ENCODE assay signal across 22 cellular contexts in genomic region chr4:127470290-127470809, GRCh38.
A peak's percentile ranks its signal among the peaks of the same experiment; 100 is the strongest.
DNase-seq lines count a peak whose midpoint lies in the region; ATAC-seq, FAIRE-seq and TF ChIP-seq lines count a peak whose summit lies in the region.
"Had no signal": no experiment of that assay in that cellular context is flagged by ENCODE, and none has a peak within 500 bp of the region (broad histone marks: within the 10 kb centered on the region; RNA-seq: fewer than 3 reads in every experiment).

No MANE protein-coding gene starts in this region.

- H3K27ac ChIP-seq in GM23338 (ENCODE audit: low read depth) (no peak overlapping the region), H1 (ENCODE audit: low read depth, low read length) (no peak overlapping the region), colonic mucosa (no peak overlapping the region), small intestine (ENCODE audit: low read depth in 1 of 2, low read length in 1 of 2) (no peak overlapping the region)
- H3K27ac ChIP-seq: RWPE1 had no signal

- no peak overlapping the region for H2BK20ac ChIP-seq in H1 (ENCODE audit: low read length)

- H3K27ac Mint-ChIP-seq in GM23338: no peak overlapping the region
- H3K27ac Mint-ChIP-seq: B cell; CD14-positive monocyte; CD8-positive, alpha-beta memory T cell had no signal

- no peak overlapping the region for H2BK5ac ChIP-seq in H1 (ENCODE audit: low read depth, low read length)

- no peak for TF ChIP-seq EP300 in H1 (IDR thresholded peaks at IDR 0.05; ENCODE audit: borderline replicate concordance in 1 of 2, low read depth in 2 of 2, low read length in 2 of 2)

- no peaks in the 10 kb centered on the region for H3K4me1 ChIP-seq in GM23338 (ENCODE audit: insufficient read depth)
- no peaks in the 10 kb centered on the region for H3K4me1 ChIP-seq in H1 (replicated peaks in 1 of 4; ENCODE audit: control insufficient read depth in 3 of 4, insufficient read depth in 4 of 4, low read length in 3 of 4)
- no peaks in the 10 kb centered on the region for H3K4me1 ChIP-seq in colonic mucosa
- no peaks in the 10 kb centered on the region for H3K4me1 ChIP-seq in small intestine (ENCODE audit: control insufficient read depth in 2 of 2, insufficient read depth in 1 of 2, low read depth in 1 of 2, low read length in 1 of 2)

- H3K79me1 ChIP-seq in H1 (ENCODE audit: low read depth, low read length): no peaks in the 10 kb centered on the region

- no peak overlapping the region for H2AK5ac ChIP-seq in H1 (ENCODE audit: low read depth, low read length)

- H3K4me3 ChIP-seq in GM23338: no peak overlapping the region
- H3K4me3 ChIP-seq in H1 (ENCODE audit: extremely low read depth in 1 of 4, insufficient read depth in 2 of 4, low read depth in 3 of 4, low read length in 4 of 4): no peak overlapping the region
- H3K4me3 ChIP-seq in colonic mucosa: no peak overlapping the region
- no peak overlapping the region for H3K4me3 ChIP-seq in small intestine (ENCODE audit: low read depth in 1 of 2, low read length in 2 of 2)
- H3K4me3 ChIP-seq: MG63 had no signal

- POLR2A ChIA-PET in H1 (lab: Charles Lee; ENCODE audit: partially characterized antibody): no interaction called here

- DNase-seq in D341Med (ENCODE audit: low spot score) (peak; percentile 15), GM23338 (ENCODE audit: low spot score) (no peak), H1 (ENCODE audit: low read depth in 1 of 2, low spot score in 2 of 2) (no peak), posterior vena cava (ENCODE audit: low spot score) (peak; percentile 80), colonic mucosa (no peak), small intestine (no peak)
- DNase-seq: DMS79 treated with DMSO at 0.1 percent for 48 hours, H7, KG1, MG63, NCI-H2029 treated with DMSO at 0.1 percent for 48 hours, NCI-H2227 treated with DMSO at 0.1 percent for 48 hours, NCI-H510A, NCI-H69, SK-N-SH, SW 1271 had no signal

- H3K36me3 ChIP-seq in GM23338 (ENCODE audit: insufficient read depth): no peaks in the 10 kb centered on the region
- no peaks in the 10 kb centered on the region for H3K36me3 ChIP-seq in H1 (ENCODE audit: control insufficient read depth in 2 of 4, insufficient read depth in 4 of 4, low read length in 3 of 4)
- no peaks in the 10 kb centered on the region for H3K36me3 ChIP-seq in colonic mucosa
- H3K36me3 ChIP-seq in small intestine (ENCODE audit: control insufficient read depth in 2 of 2, insufficient read depth in 2 of 2, low read length in 2 of 2): no peaks in the 10 kb centered on the region
- H3K36me3 ChIP-seq: MG63 had no signal

- H3K4me2 ChIP-seq in GM23338: no peak overlapping the region
- no peak overlapping the region for H3K4me2 ChIP-seq in H1 (ENCODE audit: insufficient read depth in 1 of 2, low read depth in 2 of 2, low read length in 2 of 2)
- H3K4me2 ChIP-seq: SK-N-SH had no signal

- H3K9me3 Mint-ChIP-seq in GM23338: peaks cover 32% of the 10 kb centered on the region

- WGBS in H1 (ENCODE audit: extremely low coverage in 1 of 2, insufficient coverage in 1 of 2, insufficient read length in 1 of 2, insufficient replicate concordance in 2 of 2, low coverage in 1 of 2, low lambda C conversion rate in 2 of 2, missing lambda C conversion rate in 1 of 2), 2 experiments: 91% methylated on average over 24 of the region's 24 CpGs; no CpG with 5 or more reads in 1 of the 2 experiments
- WGBS in small intestine, 3 donors: 86 to 95% (median 93%) methylated on average over 24 of the region's 24 CpGs

- H4K91ac ChIP-seq in H1 (replicated peaks; ENCODE audit: insufficient read length, low read length): no peak overlapping the region

- H3K9ac ChIP-seq in H1 (replicated peaks in 1 of 4; ENCODE audit: extremely low read depth in 1 of 4, low read depth in 3 of 4, low read length in 3 of 4): no peak overlapping the region
- H3K9ac ChIP-seq in colonic mucosa (ENCODE audit: low read depth in 2 of 2, low read length in 2 of 2): no peak overlapping the region
- H3K9ac ChIP-seq: SK-N-SH had no signal

- H3K4ac ChIP-seq in H1 (replicated peaks; ENCODE audit: insufficient read length, low read depth, low read length): no peak overlapping the region

- peaks cover 20% of the 10 kb centered on the region for H3K36me3 Mint-ChIP-seq in GM23338 (ENCODE audit: low read depth)
- H3K36me3 Mint-ChIP-seq: CD14-positive monocyte; CD8-positive, alpha-beta memory T cell had no signal

- TF ChIP-seq POLR2A in H1 (IDR thresholded peaks at IDR 0.05; ENCODE audit: control extremely low read depth in 1 of 2, low read depth in 2 of 2, low read length in 2 of 2): no peak

- FAIRE-seq in H1 (lab: Jason Lieb, UNC) (no peak), small intestine (lab: Jason Lieb, UNC) (no peak)

- H3K23ac ChIP-seq in H1 (ENCODE audit: insufficient read length): no peak overlapping the region

- H3K27me3 Mint-ChIP-seq in GM23338 (ENCODE audit: insufficient read depth, low read depth, poor library complexity): no peaks in the 10 kb centered on the region
- H3K27me3 Mint-ChIP-seq: CD8-positive, alpha-beta memory T cell had no signal

- H2BK120ac ChIP-seq in H1 (replicated peaks; ENCODE audit: low read depth, low read length): no peak overlapping the region

- H4K20me1 ChIP-seq in GM23338 (replicated peaks; ENCODE audit: insufficient read depth) (no peaks in the 10 kb centered on the region), H1 (replicated peaks in 1 of 2; ENCODE audit: control insufficient read depth in 1 of 2, insufficient read depth in 2 of 2, low read length in 2 of 2) (no peaks in the 10 kb centered on the region)

- no peak overlapping the region for H3K56ac ChIP-seq in H1 (replicated peaks; ENCODE audit: insufficient read length, low read depth, low read length)

- no peak for ATAC-seq in GM23338
- no peak for ATAC-seq in HG03196 (IDR thresholded peaks at IDR 0.05; ENCODE audit: unreplicated experiment)
- ATAC-seq: Panc1 had no signal

- no peak overlapping the region for H2BK12ac ChIP-seq in H1 (ENCODE audit: low read depth, low read length)

- CTCF ChIA-PET in H1 (lab: Charles Lee; ENCODE audit: partially characterized antibody): no interaction called here

- H3K9me3 ChIP-seq in H1 (ENCODE audit: insufficient read depth in 2 of 2, low read depth in 1 of 2, low read length in 1 of 2) (peaks cover 3 to 14% of the 10 kb centered on the region in 2 experiments; a peak in 2 of 4 replicates), colonic mucosa (no peaks in the 10 kb centered on the region), small intestine (ENCODE audit: control insufficient read depth, low read depth) (no peaks in the 10 kb centered on the region)
- H3K9me3 ChIP-seq: MG63, SK-N-SH had no signal

- no peaks in the 10 kb centered on the region for H3K4me1 Mint-ChIP-seq in GM23338
- H3K4me1 Mint-ChIP-seq: B cell; CD14-positive monocyte; CD8-positive, alpha-beta memory T cell had no signal

- no peaks in the 10 kb centered on the region for H3K9me2 ChIP-seq in GM23338 (ENCODE audit: insufficient read depth)
- H3K9me2 ChIP-seq: SK-N-SH had no signal

- no peak overlapping the region for H4K5ac ChIP-seq in H1 (ENCODE audit: insufficient read length, low read depth, low read length)

- TF ChIP-seq RAD21 in H1 (IDR thresholded peaks at IDR 0.05 in 1 of 2, conservative IDR thresholded peaks at IDR 0.05 in 1 of 2; ENCODE audit: low read depth in 2 of 2, low read length in 2 of 2): no peak

- H2AFZ ChIP-seq in GM23338 (peak overlapping the region; percentile 43; the same call in 1 of the 2 replicates), H1 (ENCODE audit: low read length) (peak overlapping the region; percentile 70; the same call in 1 of the 2 replicates)

- intact Hi-C loops in posterior vena cava (cut with DNase I) (no loop called here), colonic mucosa (cut with DNase I) (no loop called here)

- H3K4me3 Mint-ChIP-seq in GM23338: no peak overlapping the region
- H3K4me3 Mint-ChIP-seq: B cell; CD14-positive monocyte; CD8-positive, alpha-beta memory T cell had no signal

- H3K79me2 ChIP-seq in GM23338 (replicated peaks; ENCODE audit: insufficient read depth) (no peaks in the 10 kb centered on the region), H1 (ENCODE audit: control insufficient read depth in 1 of 2, insufficient read depth in 2 of 2, low read length in 2 of 2) (no peaks in the 10 kb centered on the region)

- no peak overlapping the region for H3K18ac ChIP-seq in H1 (ENCODE audit: extremely low read depth, low read length)

- H3K27me3 ChIP-seq in GM23338 (ENCODE audit: insufficient read depth) (no peaks in the 10 kb centered on the region), H1 (replicated peaks in 1 of 4; ENCODE audit: control insufficient read depth in 3 of 4, extremely low read depth in 1 of 4, insufficient read depth in 3 of 4, low read length in 3 of 4) (no peaks in the 10 kb centered on the region), colonic mucosa (no peaks in the 10 kb centered on the region), small intestine (ENCODE audit: control insufficient read depth in 2 of 2, insufficient read depth in 2 of 2, low read length in 2 of 2) (no peaks in the 10 kb centered on the region)
- H3K27me3 ChIP-seq: MG63 had no signal

- no peak for TF ChIP-seq CTCF in GM23338 (conservative IDR thresholded peaks at IDR 0.05; ENCODE audit: low read depth in 2 of 2)
- TF ChIP-seq CTCF in H1 (IDR thresholded peaks at IDR 0.05; ENCODE audit: control extremely low read depth in 1 of 3, insufficient read depth in 1 of 3, low read depth in 1 of 3, low read length in 3 of 3): no peak
- TF ChIP-seq CTCF in colonic mucosa (IDR thresholded peaks at IDR 0.05): no peak

- H2BK15ac ChIP-seq in H1 (ENCODE audit: low read length): no peak overlapping the region

- no peaks in the 10 kb centered on the region for H3K23me2 ChIP-seq in H1 (ENCODE audit: low read depth, low read length)

- H4K8ac ChIP-seq in H1 (ENCODE audit: extremely low read depth, insufficient read depth, low read length): no peak overlapping the region

- H3K14ac ChIP-seq in H1 (ENCODE audit: insufficient read length): no peak overlapping the region

- no peaks in the 10 kb centered on the region for H3F3A ChIP-seq in GM23338 (replicated peaks; ENCODE audit: low read depth)

TF ChIP-seq in GM23338, 12 proteins besides CTCF, POLR2A, EP300 and RAD21:
- no peak for TF ChIP-seq STAT1 (IDR thresholded peaks at IDR 0.05; ENCODE audit: unreplicated experiment)
- TF ChIP-seq POLR2AphosphoS5 (IDR thresholded peaks at IDR 0.05; ENCODE audit: low read depth): no peak
- TF ChIP-seq EZH2phosphoT487 (IDR thresholded peaks at IDR 0.05; ENCODE audit: unreplicated experiment): no peak
- TF ChIP-seq ZNF114 (CRISPR knock-in tag; IDR thresholded peaks at IDR 0.05): no peak
- no peak for TF ChIP-seq ZNF331 (CRISPR knock-in tag; IDR thresholded peaks at IDR 0.05; ENCODE audit: low read depth)
TF ChIP-seq in GM23338: peak in this region for 0.

TF ChIP-seq in H1, 55 proteins besides CTCF, POLR2A, EP300 and RAD21 (continues in another document):
- TF ChIP-seq MAX (IDR thresholded peaks at IDR 0.05) (no peak), EGR1 (IDR thresholded peaks at IDR 0.05; ENCODE audit: borderline replicate concordance, low read depth, low read length) (no peak), CHD2 (IDR thresholded peaks at IDR 0.05; ENCODE audit: low read length) (no peak), CEBPB (IDR thresholded peaks at IDR 0.05; ENCODE audit: low read depth, low read length) (no peak), MAFK (IDR thresholded peaks at IDR 0.05; ENCODE audit: low read depth, low read length) (no peak)

Comparison
In these comparisons a context has a peak if more than half of its experiments do, and no peak if none do; other contexts are left out.
1. DNase-seq: peak in D341Med (single experiment) and posterior vena cava (single experiment); none in GM23338 (single experiment), H1 (0 of 2), colonic mucosa (single experiment) and small intestine (single experiment).